8 cellular contexts compared by ENCODE assay signal in the genomic region with DNA sequence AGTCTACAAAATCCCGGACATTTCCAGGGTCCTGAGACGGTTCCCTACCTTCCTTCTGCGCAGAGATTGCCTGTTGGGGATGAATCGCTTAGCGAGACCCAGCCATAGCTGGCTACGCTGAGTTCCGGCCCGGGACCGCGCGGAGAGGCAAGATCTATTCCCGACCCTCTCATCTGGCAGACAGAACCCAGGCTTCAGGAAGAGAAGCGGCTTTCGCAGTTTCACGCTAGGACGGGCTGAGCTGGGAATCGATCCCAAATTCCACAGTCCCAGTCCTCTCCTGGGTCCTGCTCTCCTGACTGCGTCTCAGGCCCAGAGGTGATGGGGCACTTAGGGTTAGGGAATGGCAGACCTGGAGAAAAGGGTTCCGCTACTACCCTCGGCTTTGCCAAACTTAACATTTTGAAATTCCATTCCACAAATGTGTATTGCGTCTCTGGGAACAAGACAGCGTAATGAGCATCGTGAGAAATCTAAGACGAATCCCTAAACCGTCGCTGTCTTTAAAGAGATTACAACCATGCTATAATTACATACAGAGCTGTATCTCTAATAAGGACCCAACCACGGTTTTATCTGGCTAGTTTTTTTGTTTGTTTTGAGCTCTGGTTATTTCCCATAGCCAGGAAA. TPM values are rescaled to one million over a fixed set of nuclear protein-coding genes. Genes with fewer than 3 reads are reported as not detected.
DNase-seq lines count a peak whose midpoint lies in the region; ATAC-seq and TF ChIP-seq lines count a peak whose summit lies in the region.

No MANE protein-coding gene starts in this region.

- intact Hi-C loops in left colon (cut with DNase I, micrococcal nuclease) = loop anchor here in 1 of 2 donors (5.0 kb wide), 1 partner anchor 60 kb away; no protein-coding TSS in a partner anchor

- DNase-seq in activated CD8-positive, alpha-beta memory T cell treated with anti-CD3 and anti-CD28 coated beads, Interleukin-2, amount 10 ng/mL, durations not matched to agents 7 days and 5 days = no peak
- no peak for DNase-seq in activated CD8-positive, alpha-beta memory T cell treated with anti-CD3 and anti-CD28 coated beads for 24 hours
- peak; percentile 32 to 38 for DNase-seq in cardiac fibroblast (ENCODE audit: low read depth in 2 of 2)
- DNase-seq in left colon = no peak
- no peak for DNase-seq in stimulated activated naive CD8-positive, alpha-beta T cell treated with anti-CD3 and anti-CD28 coated beads, Interleukin-15, amount 100 ng/mL, for 72 hours
- DNase-seq in NCI-H2107 treated with DMSO at 0.1 percent for 48 hours (lab: John Stamatoyannopoulos, UW; ENCODE audit: unreplicated experiment) = no peak
- DNase-seq in NCI-H1092 (lab: John Stamatoyannopoulos, UW) = no peak

- H3K27me3 Mint-ChIP-seq in activated CD8-positive, alpha-beta memory T cell treated with anti-CD3 and anti-CD28 coated beads, Interleukin-2, amount 10 ng/mL, durations not matched to agents 7 days and 5 days = peaks cover 54% of the 10 kb centered on the region
- H3K27me3 Mint-ChIP-seq in stimulated activated naive CD8-positive, alpha-beta T cell treated with anti-CD3 and anti-CD28 coated beads, Interleukin-15, amount 100 ng/mL, for 72 hours = peaks cover 47% of the 10 kb centered on the region

- H3K36me3 Mint-ChIP-seq in activated CD8-positive, alpha-beta memory T cell treated with anti-CD3 and anti-CD28 coated beads, Interleukin-2, amount 10 ng/mL, durations not matched to agents 7 days and 5 days = no peaks in the 10 kb centered on the region

- no peak overlapping the region for H3K27ac Mint-ChIP-seq in activated CD8-positive, alpha-beta memory T cell treated with anti-CD3 and anti-CD28 coated beads, Interleukin-2, amount 10 ng/mL, durations not matched to agents 7 days and 5 days
- H3K27ac Mint-ChIP-seq in stimulated activated naive CD8-positive, alpha-beta T cell treated with anti-CD3 and anti-CD28 coated beads, Interleukin-15, amount 100 ng/mL, for 72 hours = no peak overlapping the region

- H3K4me3 ChIP-seq in cardiac fibroblast (replicated peaks in 1 of 2; ENCODE audit: low read depth in 2 of 2, low read length in 2 of 2) = peak overlapping the region; percentile 73 to 82

- CTCF ChIA-PET in activated CD8-positive, alpha-beta memory T cell treated with anti-CD3 and anti-CD28 coated beads, Interleukin-2, amount 10 ng/mL, durations not matched to agents 7 days and 5 days (lab: Charles Lee) = interaction anchor here (0.6 to 1.3 kb wide), 4 partner anchors 8 to 383 kb away, joined by 3 to 4 read pairs (median 3); no protein-coding TSS in a partner anchor

- no peak for TF ChIP-seq CTCF in cardiac fibroblast (IDR thresholded peaks at IDR 0.05; ENCODE audit: low read depth, low read length)

- H3K4me1 Mint-ChIP-seq in activated CD8-positive, alpha-beta memory T cell treated with anti-CD3 and anti-CD28 coated beads, Interleukin-2, amount 10 ng/mL, durations not matched to agents 7 days and 5 days = peaks cover 24% of the 10 kb centered on the region
- H3K4me1 Mint-ChIP-seq in stimulated activated naive CD8-positive, alpha-beta T cell treated with anti-CD3 and anti-CD28 coated beads, Interleukin-15, amount 100 ng/mL, for 72 hours = peaks cover 18% of the 10 kb centered on the region

- no peaks in the 10 kb centered on the region for H3K9me3 Mint-ChIP-seq in activated CD8-positive, alpha-beta memory T cell treated with anti-CD3 and anti-CD28 coated beads, Interleukin-2, amount 10 ng/mL, durations not matched to agents 7 days and 5 days (ENCODE audit: low read depth)
- no peaks in the 10 kb centered on the region for H3K9me3 Mint-ChIP-seq in stimulated activated naive CD8-positive, alpha-beta T cell treated with anti-CD3 and anti-CD28 coated beads, Interleukin-15, amount 100 ng/mL, for 72 hours

- ATAC-seq in activated CD8-positive, alpha-beta memory T cell treated with anti-CD3 and anti-CD28 coated beads, Interleukin-2, amount 10 ng/mL, durations not matched to agents 7 days and 5 days = no peak
- ATAC-seq in left colon (peak; percentile 7), GM19023 (IDR thresholded peaks at IDR 0.05; ENCODE audit: unreplicated experiment) (no peak)
- ATAC-seq in stimulated activated naive CD8-positive, alpha-beta T cell treated with anti-CD3 and anti-CD28 coated beads, Interleukin-15, amount 100 ng/mL, for 72 hours = no peak

- H3K4me3 Mint-ChIP-seq in activated CD8-positive, alpha-beta memory T cell treated with anti-CD3 and anti-CD28 coated beads, Interleukin-2, amount 10 ng/mL, durations not matched to agents 7 days and 5 days = peak overlapping the region; percentile 60
- peak overlapping the region; percentile 73 to 77 for H3K4me3 Mint-ChIP-seq in stimulated activated naive CD8-positive, alpha-beta T cell treated with anti-CD3 and anti-CD28 coated beads, Interleukin-15, amount 100 ng/mL, for 72 hours

RNA-seq across cellular contexts. Expression of gene PTPN21, which starts 2.8 kb away (rescaled TPM):
- total RNA-seq in activated CD8-positive, alpha-beta memory T cell treated with anti-CD3 and anti-CD28 coated beads, Interleukin-2, amount 10 ng/mL, durations not matched to agents 7 days and 5 days = under 1 TPM in 1 of 2 experiments, not detected in 1; 0.12 TPM
- 10 to 100 TPM; 31.8 to 36.8 TPM for total RNA-seq in left colon

RNA-seq across cellular contexts. Expression of gene ZC3H14, which starts 10.8 kb away (rescaled TPM):
- total RNA-seq in activated CD8-positive, alpha-beta memory T cell treated with anti-CD3 and anti-CD28 coated beads, Interleukin-2, amount 10 ng/mL, durations not matched to agents 7 days and 5 days = 10 to 100 TPM; 43.3 to 50.5 TPM
- 10 to 100 TPM; 59.2 to 59.8 TPM for total RNA-seq in left colon

Comparison
In these comparisons a context has a peak if more than half of its experiments do, and no peak if none do; other contexts are left out.
1. DNase-seq: peak in cardiac fibroblast (2 of 2); none in activated CD8-positive, alpha-beta memory T cell treated with anti-CD3 and anti-CD28 coated beads, Interleukin-2, amount 10 ng/mL, durations not matched to agents 7 days and 5 days (single experiment), activated CD8-positive, alpha-beta memory T cell treated with anti-CD3 and anti-CD28 coated beads for 24 hours (single experiment), left colon (0 of 2), stimulated activated naive CD8-positive, alpha-beta T cell treated with anti-CD3 and anti-CD28 coated beads, Interleukin-15, amount 100 ng/mL, for 72 hours (0 of 2), NCI-H2107 treated with DMSO at 0.1 percent for 48 hours (single experiment) and NCI-H1092 (single experiment).
2. RNA of gene PTPN21, which starts 2.8 kb away (total RNA-seq): 31.8 to 36.8 TPM in left colon; 0.12 TPM in activated CD8-positive, alpha-beta memory T cell treated with anti-CD3 and anti-CD28 coated beads, Interleukin-2, amount 10 ng/mL, durations not matched to agents 7 days and 5 days; every median in the first group is over 10 times any median in the second.